Comparison of ENCODE assay signal across 1 cellular context in genomic region chr11:133939558-133939957, GRCh38.
TF ChIP-seq lines count a peak whose summit lies in the region.

No MANE protein-coding gene starts in this region.

TF ChIP-seq in H1, 55 proteins besides CTCF, POLR2A, EP300 and RAD21 (continued from another document):
- TF ChIP-seq, protein P1, sequence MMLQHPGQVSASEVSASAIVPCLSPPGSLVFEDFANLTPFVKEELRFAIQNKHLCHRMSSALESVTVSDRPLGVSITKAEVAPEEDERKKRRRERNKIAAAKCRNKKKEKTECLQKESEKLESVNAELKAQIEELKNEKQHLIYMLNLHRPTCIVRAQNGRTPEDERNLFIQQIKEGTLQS (IDR thresholded peaks at IDR 0.05; ENCODE audit: insufficient read depth, low read depth, low read length) = no peak
- TF ChIP-seq TEAD4 (IDR thresholded peaks at IDR 0.05; ENCODE audit: low read depth, low read length) = no peak
- TF ChIP-seq GTF2F1 (IDR thresholded peaks at IDR 0.05; ENCODE audit: borderline replicate concordance, low read depth, low read length) = no peak
- no peak for TF ChIP-seq SUZ12 (IDR thresholded peaks at IDR 0.05; ENCODE audit: low read length)
- no peak for TF ChIP-seq BRCA1 (IDR thresholded peaks at IDR 0.05; ENCODE audit: low read depth, low read length)
- TF ChIP-seq USF2 (IDR thresholded peaks at IDR 0.05; ENCODE audit: low read length) = no peak
- TF ChIP-seq RXRA (IDR thresholded peaks at IDR 0.05; ENCODE audit: insufficient read depth, low read depth, low read length) = no peak
- TF ChIP-seq CEBPB (IDR thresholded peaks at IDR 0.05; ENCODE audit: low read depth, low read length) = no peak
- no peak for TF ChIP-seq KDM4A (IDR thresholded peaks at IDR 0.05; ENCODE audit: low read depth, low read length, severe bottlenecking)
- TF ChIP-seq NRF1 (IDR thresholded peaks at IDR 0.05; ENCODE audit: low read depth, low read length) = no peak
- TF ChIP-seq SIX5 (IDR thresholded peaks at IDR 0.05; ENCODE audit: low read depth, low read length) = no peak
TF ChIP-seq in H1: peak in this region for 0.
